In genomic region chr22:27843441-27843840, GRCh38 we compare ENCODE assay signal across 1 cellular context.
TF ChIP-seq lines count a peak whose summit lies in the region.

No MANE protein-coding gene starts in this region.

TF ChIP-seq in H1, 55 proteins besides CTCF, POLR2A, EP300 and RAD21:
- TF ChIP-seq SP2 (IDR thresholded peaks at IDR 0.05; ENCODE audit: low read length) (no peak), BRCA1 (IDR thresholded peaks at IDR 0.05; ENCODE audit: low read depth, low read length) (no peak), E2F6 (IDR thresholded peaks at IDR 0.05) (no peak), BACH1 (IDR thresholded peaks at IDR 0.05; ENCODE audit: low read length) (no peak), SP4 (IDR thresholded peaks at IDR 0.05; ENCODE audit: low read length) (no peak), JUN (IDR thresholded peaks at IDR 0.05; ENCODE audit: low read depth, low read length) (no peak), CREB1 (IDR thresholded peaks at IDR 0.05) (no peak), TCF12 (IDR thresholded peaks at IDR 0.05; ENCODE audit: low read depth, low read length) (no peak), RNF2 (IDR thresholded peaks at IDR 0.05; ENCODE audit: borderline replicate concordance, low read depth, low read length, missing control alignments, poor library complexity, severe bottlenecking) (no peak), CHD2 (IDR thresholded peaks at IDR 0.05; ENCODE audit: low read length) (no peak), GABPA (IDR thresholded peaks at IDR 0.05; ENCODE audit: borderline replicate concordance, insufficient read depth, low read length) (no peak), USF2 (IDR thresholded peaks at IDR 0.05; ENCODE audit: low read length) (no peak), SUZ12 (IDR thresholded peaks at IDR 0.05; ENCODE audit: low read length) (no peak), SP1 (IDR thresholded peaks at IDR 0.05; ENCODE audit: low read depth, low read length) (no peak)
TF ChIP-seq in H1: peak in this region for 0.
